In genomic region chr3:43286115-43286885, GRCh38 we compare ENCODE assay signal across 1 cellular context.
TF ChIP-seq lines count a peak whose summit lies in the region.

Gene SNRK (plus strand): TSS chr3:43286540. CDS start chr3:43303204, 16,664 bp downstream.

TF ChIP-seq in HepG2, 621 proteins besides CTCF, POLR2A, EP300 and RAD21 (continued from another document and continues in another):
- TF ChIP-seq, protein P1, sequence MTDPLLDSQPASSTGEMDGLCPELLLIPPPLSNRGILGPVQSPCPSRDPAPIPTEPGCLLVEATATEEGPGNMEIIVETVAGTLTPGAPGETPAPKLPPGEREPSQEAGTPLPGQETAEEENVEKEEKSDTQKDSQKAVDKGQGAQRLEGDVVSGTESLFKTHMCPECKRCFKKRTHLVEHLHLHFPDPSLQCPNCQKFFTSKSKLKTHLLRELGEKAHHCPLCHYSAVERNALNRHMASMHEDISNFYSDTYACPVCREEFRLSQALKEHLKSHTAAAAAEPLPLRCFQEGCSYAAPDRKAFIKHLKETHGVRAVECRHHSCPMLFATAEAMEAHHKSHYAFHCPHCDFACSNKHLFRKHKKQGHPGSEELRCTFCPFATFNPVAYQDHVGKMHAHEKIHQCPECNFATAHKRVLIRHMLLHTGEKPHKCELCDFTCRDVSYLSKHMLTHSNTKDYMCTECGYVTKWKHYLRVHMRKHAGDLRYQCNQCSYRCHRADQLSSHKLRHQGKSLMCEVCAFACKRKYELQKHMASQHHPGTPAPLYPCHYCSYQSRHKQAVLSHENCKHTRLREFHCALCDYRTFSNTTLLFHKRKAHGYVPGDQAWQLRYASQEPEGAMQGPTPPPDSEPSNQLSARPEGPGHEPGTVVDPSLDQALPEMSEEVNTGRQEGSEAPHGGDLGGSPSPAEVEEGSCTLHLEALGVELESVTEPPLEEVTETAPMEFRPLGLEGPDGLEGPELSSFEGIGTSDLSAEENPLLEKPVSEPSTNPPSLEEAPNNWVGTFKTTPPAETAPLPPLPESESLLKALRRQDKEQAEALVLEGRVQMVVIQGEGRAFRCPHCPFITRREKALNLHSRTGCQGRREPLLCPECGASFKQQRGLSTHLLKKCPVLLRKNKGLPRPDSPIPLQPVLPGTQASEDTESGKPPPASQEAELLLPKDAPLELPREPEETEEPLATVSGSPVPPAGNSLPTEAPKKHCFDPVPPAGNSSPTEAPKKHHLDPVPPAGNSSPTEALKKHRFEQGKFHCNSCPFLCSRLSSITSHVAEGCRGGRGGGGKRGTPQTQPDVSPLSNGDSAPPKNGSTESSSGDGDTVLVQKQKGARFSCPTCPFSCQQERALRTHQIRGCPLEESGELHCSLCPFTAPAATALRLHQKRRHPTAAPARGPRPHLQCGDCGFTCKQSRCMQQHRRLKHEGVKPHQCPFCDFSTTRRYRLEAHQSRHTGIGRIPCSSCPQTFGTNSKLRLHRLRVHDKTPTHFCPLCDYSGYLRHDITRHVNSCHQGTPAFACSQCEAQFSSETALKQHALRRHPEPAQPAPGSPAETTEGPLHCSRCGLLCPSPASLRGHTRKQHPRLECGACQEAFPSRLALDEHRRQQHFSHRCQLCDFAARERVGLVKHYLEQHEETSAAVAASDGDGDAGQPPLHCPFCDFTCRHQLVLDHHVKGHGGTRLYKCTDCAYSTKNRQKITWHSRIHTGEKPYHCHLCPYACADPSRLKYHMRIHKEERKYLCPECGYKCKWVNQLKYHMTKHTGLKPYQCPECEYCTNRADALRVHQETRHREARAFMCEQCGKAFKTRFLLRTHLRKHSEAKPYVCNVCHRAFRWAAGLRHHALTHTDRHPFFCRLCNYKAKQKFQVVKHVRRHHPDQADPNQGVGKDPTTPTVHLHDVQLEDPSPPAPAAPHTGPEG (CRISPR knock-in tag; IDR thresholded peaks at IDR 0.05): no peak
- TF ChIP-seq KDM3A (CRISPR knock-in tag; IDR thresholded peaks at IDR 0.05; ENCODE audit: low read depth): no peak
- TF ChIP-seq AKAP8 (CRISPR knock-in tag; IDR thresholded peaks at IDR 0.05): no peak
- no peak for TF ChIP-seq ZNF891 (CRISPR knock-in tag; IDR thresholded peaks at IDR 0.05)
- no peak for TF ChIP-seq CHD4 (IDR thresholded peaks at IDR 0.05; ENCODE audit: borderline replicate concordance, low read length)
- no peak for TF ChIP-seq PLRG1 (conservative IDR thresholded peaks at IDR 0.05)
- TF ChIP-seq LCORL (IDR thresholded peaks at IDR 0.05): no peak
- TF ChIP-seq LCORL (CRISPR knock-in tag; IDR thresholded peaks at IDR 0.05): 0 out of 2 replicates have a peak, but pooled peaks have one; percentile 45
- no peak for TF ChIP-seq JARID2 (CRISPR knock-in tag; IDR thresholded peaks at IDR 0.05; ENCODE audit: insufficient replicate concordance)
- TF ChIP-seq SMAD1 (CRISPR knock-in tag; IDR thresholded peaks at IDR 0.05; ENCODE audit: borderline replicate concordance, low read depth): no peak
- no peak for TF ChIP-seq CBX1 (IDR thresholded peaks at IDR 0.05; ENCODE audit: low read depth)
- TF ChIP-seq FIP1L1 (IDR thresholded peaks at IDR 0.05; ENCODE audit: borderline replicate concordance, insufficient read depth, low read depth, low read length): no peak
- TF ChIP-seq ZNF605 (CRISPR knock-in tag; IDR thresholded peaks at IDR 0.05): 0 out of 2 replicates have a peak, but pooled peaks have one; percentile 4
- TF ChIP-seq SMAD3 (CRISPR knock-in tag; IDR thresholded peaks at IDR 0.05): no peak
- TF ChIP-seq ATM (IDR thresholded peaks at IDR 0.05; ENCODE audit: borderline replicate concordance): no peak
- TF ChIP-seq KMT2A (CRISPR knock-in tag; IDR thresholded peaks at IDR 0.05): peak; percentile 43; the same call in 1 of the 2 replicates
- TF ChIP-seq U2AF1 (optimal IDR thresholded peaks at IDR 0.05; ENCODE audit: low read depth, low read length): no peak
- TF ChIP-seq, protein P2, sequence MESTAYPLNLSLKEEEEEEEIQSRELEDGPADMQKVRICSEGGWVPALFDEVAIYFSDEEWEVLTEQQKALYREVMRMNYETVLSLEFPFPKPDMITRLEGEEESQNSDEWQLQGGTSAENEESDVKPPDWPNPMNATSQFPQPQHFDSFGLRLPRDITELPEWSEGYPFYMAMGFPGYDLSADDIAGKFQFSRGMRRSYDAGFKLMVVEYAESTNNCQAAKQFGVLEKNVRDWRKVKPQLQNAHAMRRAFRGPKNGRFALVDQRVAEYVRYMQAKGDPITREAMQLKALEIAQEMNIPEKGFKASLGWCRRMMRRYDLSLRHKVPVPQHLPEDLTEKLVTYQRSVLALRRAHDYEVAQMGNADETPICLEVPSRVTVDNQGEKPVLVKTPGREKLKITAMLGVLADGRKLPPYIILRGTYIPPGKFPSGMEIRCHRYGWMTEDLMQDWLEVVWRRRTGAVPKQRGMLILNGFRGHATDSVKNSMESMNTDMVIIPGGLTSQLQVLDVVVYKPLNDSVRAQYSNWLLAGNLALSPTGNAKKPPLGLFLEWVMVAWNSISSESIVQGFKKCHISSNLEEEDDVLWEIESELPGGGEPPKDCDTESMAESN (CRISPR knock-in tag; conservative IDR thresholded peaks at IDR 0.05): no peak
- TF ChIP-seq ZNF614 (CRISPR knock-in tag; IDR thresholded peaks at IDR 0.05; ENCODE audit: borderline replicate concordance): peak; percentile 25; the same call in 1 of the 2 replicates
- no peak for TF ChIP-seq NRL (CRISPR knock-in tag; IDR thresholded peaks at IDR 0.05; ENCODE audit: borderline replicate concordance)
- TF ChIP-seq SOX13 (IDR thresholded peaks at IDR 0.05): no peak
- no peak for TF ChIP-seq SOX13 (CRISPR knock-in tag; conservative IDR thresholded peaks at IDR 0.05 in 1 of 2, IDR thresholded peaks at IDR 0.05 in 1 of 2)
- no peak for TF ChIP-seq ZC3H13 (CRISPR knock-in tag; IDR thresholded peaks at IDR 0.05)
- TF ChIP-seq SETDB1 (CRISPR knock-in tag; IDR thresholded peaks at IDR 0.05; ENCODE audit: borderline replicate concordance): no peak
- TF ChIP-seq MAFF (IDR thresholded peaks at IDR 0.05; ENCODE audit: low read depth, low read length): no peak
- peak; percentile 45; the same call in 1 of the 2 replicates for TF ChIP-seq PHF8 (CRISPR knock-in tag; IDR thresholded peaks at IDR 0.05)
- TF ChIP-seq, protein P3, sequence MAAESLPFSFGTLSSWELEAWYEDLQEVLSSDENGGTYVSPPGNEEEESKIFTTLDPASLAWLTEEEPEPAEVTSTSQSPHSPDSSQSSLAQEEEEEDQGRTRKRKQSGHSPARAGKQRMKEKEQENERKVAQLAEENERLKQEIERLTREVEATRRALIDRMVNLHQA (CRISPR knock-in tag; IDR thresholded peaks at IDR 0.05): no peak
- 0 out of 2 replicates have a peak, but pooled peaks have one; percentile 37 for TF ChIP-seq ATF7-NPFF (CRISPR knock-in tag; IDR thresholded peaks at IDR 0.05; ENCODE audit: low read depth)
- TF ChIP-seq TBL1XR1 (IDR thresholded peaks at IDR 0.05; ENCODE audit: borderline replicate concordance, low read length, partially characterized antibody): no peak
- TF ChIP-seq ATF4 (CRISPR knock-in tag; IDR thresholded peaks at IDR 0.05): no peak
- TF ChIP-seq SIN3A (IDR thresholded peaks at IDR 0.05; ENCODE audit: borderline replicate concordance, low read depth, low read length): no peak
- TF ChIP-seq, protein P4, sequence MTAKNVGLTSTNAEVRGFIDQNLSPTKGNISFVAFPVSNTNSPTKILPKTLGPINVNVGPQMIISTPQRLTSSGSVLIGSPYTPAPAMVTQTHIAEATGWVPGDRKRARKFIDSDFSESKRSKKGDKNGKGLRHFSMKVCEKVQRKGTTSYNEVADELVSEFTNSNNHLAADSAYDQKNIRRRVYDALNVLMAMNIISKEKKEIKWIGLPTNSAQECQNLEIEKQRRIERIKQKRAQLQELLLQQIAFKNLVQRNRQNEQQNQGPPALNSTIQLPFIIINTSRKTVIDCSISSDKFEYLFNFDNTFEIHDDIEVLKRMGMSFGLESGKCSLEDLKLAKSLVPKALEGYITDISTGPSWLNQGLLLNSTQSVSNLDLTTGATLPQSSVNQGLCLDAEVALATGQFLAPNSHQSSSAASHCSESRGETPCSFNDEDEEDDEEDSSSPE (CRISPR knock-in tag; IDR thresholded peaks at IDR 0.05): peak; percentile 46
- TF ChIP-seq, protein P5, sequence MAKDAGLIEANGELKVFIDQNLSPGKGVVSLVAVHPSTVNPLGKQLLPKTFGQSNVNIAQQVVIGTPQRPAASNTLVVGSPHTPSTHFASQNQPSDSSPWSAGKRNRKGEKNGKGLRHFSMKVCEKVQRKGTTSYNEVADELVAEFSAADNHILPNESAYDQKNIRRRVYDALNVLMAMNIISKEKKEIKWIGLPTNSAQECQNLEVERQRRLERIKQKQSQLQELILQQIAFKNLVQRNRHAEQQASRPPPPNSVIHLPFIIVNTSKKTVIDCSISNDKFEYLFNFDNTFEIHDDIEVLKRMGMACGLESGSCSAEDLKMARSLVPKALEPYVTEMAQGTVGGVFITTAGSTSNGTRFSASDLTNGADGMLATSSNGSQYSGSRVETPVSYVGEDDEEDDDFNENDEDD (CRISPR knock-in tag; IDR thresholded peaks at IDR 0.05; ENCODE audit: borderline replicate concordance): peak; percentile 43; the same call in 1 of the 2 replicates
- no peak for TF ChIP-seq THAP8 (CRISPR knock-in tag; IDR thresholded peaks at IDR 0.05; ENCODE audit: borderline replicate concordance)
- TF ChIP-seq RBM39 (IDR thresholded peaks at IDR 0.05; ENCODE audit: low read depth, low read length, poor library complexity, severe bottlenecking): no peak
- TF ChIP-seq KLF16 (CRISPR knock-in tag; IDR thresholded peaks at IDR 0.05): 0 out of 4 replicates have a peak, but pooled peaks of 1 of the 2 experiments have one; percentile 18
- TF ChIP-seq HMGXB3 (CRISPR knock-in tag; IDR thresholded peaks at IDR 0.05; ENCODE audit: borderline replicate concordance): no peak
- no peak for TF ChIP-seq TOE1 (CRISPR knock-in tag; IDR thresholded peaks at IDR 0.05)
- TF ChIP-seq ZNF788 (CRISPR knock-in tag; IDR thresholded peaks at IDR 0.05; ENCODE audit: borderline replicate concordance): no peak
- TF ChIP-seq ZNF790 (CRISPR knock-in tag; IDR thresholded peaks at IDR 0.05; ENCODE audit: borderline replicate concordance): peak; percentile 28; the same call in 1 of the 2 replicates
- TF ChIP-seq, protein P6, sequence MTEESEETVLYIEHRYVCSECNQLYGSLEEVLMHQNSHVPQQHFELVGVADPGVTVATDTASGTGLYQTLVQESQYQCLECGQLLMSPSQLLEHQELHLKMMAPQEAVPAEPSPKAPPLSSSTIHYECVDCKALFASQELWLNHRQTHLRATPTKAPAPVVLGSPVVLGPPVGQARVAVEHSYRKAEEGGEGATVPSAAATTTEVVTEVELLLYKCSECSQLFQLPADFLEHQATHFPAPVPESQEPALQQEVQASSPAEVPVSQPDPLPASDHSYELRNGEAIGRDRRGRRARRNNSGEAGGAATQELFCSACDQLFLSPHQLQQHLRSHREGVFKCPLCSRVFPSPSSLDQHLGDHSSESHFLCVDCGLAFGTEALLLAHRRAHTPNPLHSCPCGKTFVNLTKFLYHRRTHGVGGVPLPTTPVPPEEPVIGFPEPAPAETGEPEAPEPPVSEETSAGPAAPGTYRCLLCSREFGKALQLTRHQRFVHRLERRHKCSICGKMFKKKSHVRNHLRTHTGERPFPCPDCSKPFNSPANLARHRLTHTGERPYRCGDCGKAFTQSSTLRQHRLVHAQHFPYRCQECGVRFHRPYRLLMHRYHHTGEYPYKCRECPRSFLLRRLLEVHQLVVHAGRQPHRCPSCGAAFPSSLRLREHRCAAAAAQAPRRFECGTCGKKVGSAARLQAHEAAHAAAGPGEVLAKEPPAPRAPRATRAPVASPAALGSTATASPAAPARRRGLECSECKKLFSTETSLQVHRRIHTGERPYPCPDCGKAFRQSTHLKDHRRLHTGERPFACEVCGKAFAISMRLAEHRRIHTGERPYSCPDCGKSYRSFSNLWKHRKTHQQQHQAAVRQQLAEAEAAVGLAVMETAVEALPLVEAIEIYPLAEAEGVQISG (CRISPR knock-in tag; IDR thresholded peaks at IDR 0.05): peak; percentile 40; the same call in 1 of the 2 replicates
- no peak; the same call in 1 of the 2 replicates for TF ChIP-seq ZNF160 (CRISPR knock-in tag; IDR thresholded peaks at IDR 0.05)
- TF ChIP-seq, protein P7, sequence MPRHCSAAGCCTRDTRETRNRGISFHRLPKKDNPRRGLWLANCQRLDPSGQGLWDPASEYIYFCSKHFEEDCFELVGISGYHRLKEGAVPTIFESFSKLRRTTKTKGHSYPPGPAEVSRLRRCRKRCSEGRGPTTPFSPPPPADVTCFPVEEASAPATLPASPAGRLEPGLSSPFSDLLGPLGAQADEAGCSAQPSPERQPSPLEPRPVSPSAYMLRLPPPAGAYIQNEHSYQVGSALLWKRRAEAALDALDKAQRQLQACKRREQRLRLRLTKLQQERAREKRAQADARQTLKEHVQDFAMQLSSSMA (CRISPR knock-in tag; IDR thresholded peaks at IDR 0.05): no peak
